ENCODE assay signal across 3 cellular contexts in the genomic region with DNA sequence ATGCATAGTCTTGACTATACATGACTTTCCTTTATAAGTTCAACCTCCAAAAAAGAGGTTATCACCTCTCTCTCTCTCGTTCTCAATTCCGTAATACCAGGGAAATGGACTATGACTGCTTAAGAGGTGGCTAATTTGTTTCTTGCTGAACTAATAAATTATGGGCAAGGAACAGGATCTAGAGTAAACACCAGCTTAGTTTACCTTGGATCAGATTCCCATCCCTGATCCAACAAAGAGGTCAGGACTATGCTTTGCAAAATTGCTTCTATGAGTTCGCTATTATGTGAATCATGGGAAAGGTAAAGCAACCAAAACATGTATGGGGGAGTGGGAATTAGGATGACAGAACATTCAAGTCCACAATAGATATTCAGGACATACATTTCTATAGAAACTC.
TF ChIP-seq lines count a peak whose summit lies in the region.

No MANE protein-coding gene starts in this region.

TF ChIP-seq in liver, 16 proteins besides CTCF, POLR2A, EP300 and RAD21 (continued from another document):
- TF ChIP-seq, protein P1, sequence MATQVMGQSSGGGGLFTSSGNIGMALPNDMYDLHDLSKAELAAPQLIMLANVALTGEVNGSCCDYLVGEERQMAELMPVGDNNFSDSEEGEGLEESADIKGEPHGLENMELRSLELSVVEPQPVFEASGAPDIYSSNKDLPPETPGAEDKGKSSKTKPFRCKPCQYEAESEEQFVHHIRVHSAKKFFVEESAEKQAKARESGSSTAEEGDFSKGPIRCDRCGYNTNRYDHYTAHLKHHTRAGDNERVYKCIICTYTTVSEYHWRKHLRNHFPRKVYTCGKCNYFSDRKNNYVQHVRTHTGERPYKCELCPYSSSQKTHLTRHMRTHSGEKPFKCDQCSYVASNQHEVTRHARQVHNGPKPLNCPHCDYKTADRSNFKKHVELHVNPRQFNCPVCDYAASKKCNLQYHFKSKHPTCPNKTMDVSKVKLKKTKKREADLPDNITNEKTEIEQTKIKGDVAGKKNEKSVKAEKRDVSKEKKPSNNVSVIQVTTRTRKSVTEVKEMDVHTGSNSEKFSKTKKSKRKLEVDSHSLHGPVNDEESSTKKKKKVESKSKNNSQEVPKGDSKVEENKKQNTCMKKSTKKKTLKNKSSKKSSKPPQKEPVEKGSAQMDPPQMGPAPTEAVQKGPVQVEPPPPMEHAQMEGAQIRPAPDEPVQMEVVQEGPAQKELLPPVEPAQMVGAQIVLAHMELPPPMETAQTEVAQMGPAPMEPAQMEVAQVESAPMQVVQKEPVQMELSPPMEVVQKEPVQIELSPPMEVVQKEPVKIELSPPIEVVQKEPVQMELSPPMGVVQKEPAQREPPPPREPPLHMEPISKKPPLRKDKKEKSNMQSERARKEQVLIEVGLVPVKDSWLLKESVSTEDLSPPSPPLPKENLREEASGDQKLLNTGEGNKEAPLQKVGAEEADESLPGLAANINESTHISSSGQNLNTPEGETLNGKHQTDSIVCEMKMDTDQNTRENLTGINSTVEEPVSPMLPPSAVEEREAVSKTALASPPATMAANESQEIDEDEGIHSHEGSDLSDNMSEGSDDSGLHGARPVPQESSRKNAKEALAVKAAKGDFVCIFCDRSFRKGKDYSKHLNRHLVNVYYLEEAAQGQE (IDR thresholded peaks at IDR 0.05): no peak
- TF ChIP-seq, protein P2, sequence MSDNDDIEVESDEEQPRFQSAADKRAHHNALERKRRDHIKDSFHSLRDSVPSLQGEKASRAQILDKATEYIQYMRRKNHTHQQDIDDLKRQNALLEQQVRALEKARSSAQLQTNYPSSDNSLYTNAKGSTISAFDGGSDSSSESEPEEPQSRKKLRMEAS (IDR thresholded peaks at IDR 0.05): peak; percentile 12
- TF ChIP-seq SP1 (IDR thresholded peaks at IDR 0.05) (peak; percentile 81), YY1 (IDR thresholded peaks at IDR 0.05) (peak; percentile 41), FOXA1 (IDR thresholded peaks at IDR 0.05) (peak; percentile 97), RXRA (IDR thresholded peaks at IDR 0.05) (peak; percentile 68 to 69), ATF3 (IDR thresholded peaks at IDR 0.05) (no peak), NR2F2 (IDR thresholded peaks at IDR 0.05) (peak; percentile 30), HNF4G (IDR thresholded peaks at IDR 0.05) (peak; percentile 13)

TF ChIP-seq in HepG2, 621 proteins besides CTCF, POLR2A, EP300 and RAD21 (continues in another document):
- TF ChIP-seq, protein P3, sequence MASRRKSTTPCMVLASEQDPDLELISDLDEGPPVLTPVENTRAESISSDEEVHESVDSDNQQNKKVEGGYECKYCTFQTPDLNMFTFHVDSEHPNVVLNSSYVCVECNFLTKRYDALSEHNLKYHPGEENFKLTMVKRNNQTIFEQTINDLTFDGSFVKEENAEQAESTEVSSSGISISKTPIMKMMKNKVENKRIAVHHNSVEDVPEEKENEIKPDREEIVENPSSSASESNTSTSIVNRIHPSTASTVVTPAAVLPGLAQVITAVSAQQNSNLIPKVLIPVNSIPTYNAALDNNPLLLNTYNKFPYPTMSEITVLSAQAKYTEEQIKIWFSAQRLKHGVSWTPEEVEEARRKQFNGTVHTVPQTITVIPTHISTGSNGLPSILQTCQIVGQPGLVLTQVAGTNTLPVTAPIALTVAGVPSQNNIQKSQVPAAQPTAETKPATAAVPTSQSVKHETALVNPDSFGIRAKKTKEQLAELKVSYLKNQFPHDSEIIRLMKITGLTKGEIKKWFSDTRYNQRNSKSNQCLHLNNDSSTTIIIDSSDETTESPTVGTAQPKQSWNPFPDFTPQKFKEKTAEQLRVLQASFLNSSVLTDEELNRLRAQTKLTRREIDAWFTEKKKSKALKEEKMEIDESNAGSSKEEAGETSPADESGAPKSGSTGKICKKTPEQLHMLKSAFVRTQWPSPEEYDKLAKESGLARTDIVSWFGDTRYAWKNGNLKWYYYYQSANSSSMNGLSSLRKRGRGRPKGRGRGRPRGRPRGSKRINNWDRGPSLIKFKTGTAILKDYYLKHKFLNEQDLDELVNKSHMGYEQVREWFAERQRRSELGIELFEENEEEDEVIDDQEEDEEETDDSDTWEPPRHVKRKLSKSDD (CRISPR knock-in tag; IDR thresholded peaks at IDR 0.05; ENCODE audit: low read depth): no peak
- TF ChIP-seq, protein P4, sequence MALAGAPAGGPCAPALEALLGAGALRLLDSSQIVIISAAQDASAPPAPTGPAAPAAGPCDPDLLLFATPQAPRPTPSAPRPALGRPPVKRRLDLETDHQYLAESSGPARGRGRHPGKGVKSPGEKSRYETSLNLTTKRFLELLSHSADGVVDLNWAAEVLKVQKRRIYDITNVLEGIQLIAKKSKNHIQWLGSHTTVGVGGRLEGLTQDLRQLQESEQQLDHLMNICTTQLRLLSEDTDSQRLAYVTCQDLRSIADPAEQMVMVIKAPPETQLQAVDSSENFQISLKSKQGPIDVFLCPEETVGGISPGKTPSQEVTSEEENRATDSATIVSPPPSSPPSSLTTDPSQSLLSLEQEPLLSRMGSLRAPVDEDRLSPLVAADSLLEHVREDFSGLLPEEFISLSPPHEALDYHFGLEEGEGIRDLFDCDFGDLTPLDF (CRISPR knock-in tag; IDR thresholded peaks at IDR 0.05): no peak
- TF ChIP-seq ATF7-NPFF (CRISPR knock-in tag; IDR thresholded peaks at IDR 0.05; ENCODE audit: low read depth): no peak
- no peak for TF ChIP-seq ATF7 (IDR thresholded peaks at IDR 0.05)
- TF ChIP-seq ATF7 (CRISPR knock-in tag; IDR thresholded peaks at IDR 0.05): no peak
- TF ChIP-seq MXD1 (CRISPR knock-in tag; IDR thresholded peaks at IDR 0.05): no peak
- no peak for TF ChIP-seq SP140L (CRISPR knock-in tag; IDR thresholded peaks at IDR 0.05; ENCODE audit: borderline replicate concordance)
- TF ChIP-seq, protein P5, sequence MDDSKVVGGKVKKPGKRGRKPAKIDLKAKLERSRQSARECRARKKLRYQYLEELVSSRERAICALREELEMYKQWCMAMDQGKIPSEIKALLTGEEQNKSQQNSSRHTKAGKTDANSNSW (CRISPR knock-in tag; IDR thresholded peaks at IDR 0.05; ENCODE audit: borderline replicate concordance): no peak
- no peak for TF ChIP-seq FOXP1 (IDR thresholded peaks at IDR 0.05)
- TF ChIP-seq FOXP1 (CRISPR knock-in tag; IDR thresholded peaks at IDR 0.05): no peak
- TF ChIP-seq, protein P6, sequence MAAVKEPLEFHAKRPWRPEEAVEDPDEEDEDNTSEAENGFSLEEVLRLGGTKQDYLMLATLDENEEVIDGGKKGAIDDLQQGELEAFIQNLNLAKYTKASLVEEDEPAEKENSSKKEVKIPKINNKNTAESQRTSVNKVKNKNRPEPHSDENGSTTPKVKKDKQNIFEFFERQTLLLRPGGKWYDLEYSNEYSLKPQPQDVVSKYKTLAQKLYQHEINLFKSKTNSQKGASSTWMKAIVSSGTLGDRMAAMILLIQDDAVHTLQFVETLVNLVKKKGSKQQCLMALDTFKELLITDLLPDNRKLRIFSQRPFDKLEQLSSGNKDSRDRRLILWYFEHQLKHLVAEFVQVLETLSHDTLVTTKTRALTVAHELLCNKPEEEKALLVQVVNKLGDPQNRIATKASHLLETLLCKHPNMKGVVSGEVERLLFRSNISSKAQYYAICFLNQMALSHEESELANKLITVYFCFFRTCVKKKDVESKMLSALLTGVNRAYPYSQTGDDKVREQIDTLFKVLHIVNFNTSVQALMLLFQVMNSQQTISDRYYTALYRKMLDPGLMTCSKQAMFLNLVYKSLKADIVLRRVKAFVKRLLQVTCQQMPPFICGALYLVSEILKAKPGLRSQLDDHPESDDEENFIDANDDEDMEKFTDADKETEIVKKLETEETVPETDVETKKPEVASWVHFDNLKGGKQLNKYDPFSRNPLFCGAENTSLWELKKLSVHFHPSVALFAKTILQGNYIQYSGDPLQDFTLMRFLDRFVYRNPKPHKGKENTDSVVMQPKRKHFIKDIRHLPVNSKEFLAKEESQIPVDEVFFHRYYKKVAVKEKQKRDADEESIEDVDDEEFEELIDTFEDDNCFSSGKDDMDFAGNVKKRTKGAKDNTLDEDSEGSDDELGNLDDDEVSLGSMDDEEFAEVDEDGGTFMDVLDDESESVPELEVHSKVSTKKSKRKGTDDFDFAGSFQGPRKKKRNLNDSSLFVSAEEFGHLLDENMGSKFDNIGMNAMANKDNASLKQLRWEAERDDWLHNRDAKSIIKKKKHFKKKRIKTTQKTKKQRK (IDR thresholded peaks at IDR 0.05; ENCODE audit: low read length): no peak
- no peak for TF ChIP-seq KDM5B (CRISPR knock-in tag; IDR thresholded peaks at IDR 0.05; ENCODE audit: borderline replicate concordance)

TF ChIP-seq in SK-N-SH, 30 proteins besides CTCF, POLR2A, EP300 and RAD21 (continued from another document):
- TF ChIP-seq, protein P1 (IDR thresholded peaks at IDR 0.05; ENCODE audit: low read depth, low read length): no peak
- TF ChIP-seq FOXM1 (IDR thresholded peaks at IDR 0.05; ENCODE audit: low read depth) (no peak), SMC3 (IDR thresholded peaks at IDR 0.05; ENCODE audit: low read depth, low read length) (no peak), TEAD4 (IDR thresholded peaks at IDR 0.05; ENCODE audit: borderline replicate concordance, insufficient read depth) (no peak), JUND (IDR thresholded peaks at IDR 0.05) (no peak), RCOR1 (IDR thresholded peaks at IDR 0.05; ENCODE audit: low read length) (no peak), TAF1 (IDR thresholded peaks at IDR 0.05; ENCODE audit: borderline replicate concordance, low read depth, low read length) (no peak), MXI1 (IDR thresholded peaks at IDR 0.05; ENCODE audit: low read depth, low read length) (no peak), GABPA (IDR thresholded peaks at IDR 0.05; ENCODE audit: low read depth) (no peak), EZH2phosphoT487 (IDR thresholded peaks at IDR 0.05; ENCODE audit: borderline replicate concordance, low read depth) (no peak), CHD2 (IDR thresholded peaks at IDR 0.05; ENCODE audit: low read length, partially characterized antibody) (no peak)
- TF ChIP-seq, protein P2 (IDR thresholded peaks at IDR 0.05; ENCODE audit: low read depth): no peak
- TF ChIP-seq, protein P7, sequence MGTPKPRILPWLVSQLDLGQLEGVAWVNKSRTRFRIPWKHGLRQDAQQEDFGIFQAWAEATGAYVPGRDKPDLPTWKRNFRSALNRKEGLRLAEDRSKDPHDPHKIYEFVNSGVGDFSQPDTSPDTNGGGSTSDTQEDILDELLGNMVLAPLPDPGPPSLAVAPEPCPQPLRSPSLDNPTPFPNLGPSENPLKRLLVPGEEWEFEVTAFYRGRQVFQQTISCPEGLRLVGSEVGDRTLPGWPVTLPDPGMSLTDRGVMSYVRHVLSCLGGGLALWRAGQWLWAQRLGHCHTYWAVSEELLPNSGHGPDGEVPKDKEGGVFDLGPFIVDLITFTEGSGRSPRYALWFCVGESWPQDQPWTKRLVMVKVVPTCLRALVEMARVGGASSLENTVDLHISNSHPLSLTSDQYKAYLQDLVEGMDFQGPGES (IDR thresholded peaks at IDR 0.05; ENCODE audit: low read depth, low read length): no peak
